ENCODE assay signal across 8 cellular contexts in the genomic region with DNA sequence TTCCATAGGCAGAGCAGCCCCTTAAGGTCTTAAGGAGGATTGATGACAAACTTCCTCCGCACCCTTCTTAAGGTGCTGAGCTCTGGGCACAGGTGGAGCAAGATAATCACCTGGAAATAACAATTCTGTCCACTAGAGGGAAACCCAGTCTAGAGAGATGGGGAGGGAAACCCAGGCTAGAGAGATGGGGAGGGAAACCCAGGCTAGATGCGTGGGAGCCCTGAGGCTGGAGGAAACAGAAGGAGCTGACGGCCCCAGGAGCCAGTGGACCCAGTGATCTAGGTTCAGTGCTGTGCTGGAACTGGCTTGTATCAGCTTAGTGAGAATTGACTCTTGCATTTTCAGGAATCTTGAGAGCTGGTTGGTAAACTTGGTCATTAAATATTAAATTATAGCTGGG. TPM values are rescaled to one million over a fixed set of nuclear protein-coding genes. Genes with fewer than 3 reads are reported as not detected.
DNase-seq lines count a peak whose midpoint lies in the region; ATAC-seq and TF ChIP-seq lines count a peak whose summit lies in the region.

No MANE protein-coding gene starts in this region.

- H3K9me3 ChIP-seq in SJCRH30 (replicated peaks) = no peaks in the 10 kb centered on the region
- H3K9me3 ChIP-seq in adrenal gland (replicated peaks in 1 of 3) = no peaks in the 10 kb centered on the region
- H3K9me3 ChIP-seq in hepatocyte (ENCODE audit: low read depth) = no peaks in the 10 kb centered on the region
- no peaks in the 10 kb centered on the region for H3K9me3 ChIP-seq in spleen

- no peaks in the 10 kb centered on the region for H3K9me2 ChIP-seq in hepatocyte (replicated peaks; ENCODE audit: insufficient read depth)

- H3K4me3 ChIP-seq in NB4 (ENCODE audit: low read depth, low read length) (no peak overlapping the region), SJCRH30 (no peak overlapping the region), adrenal gland (no peak overlapping the region), hepatocyte (no peak overlapping the region), spleen (no peak overlapping the region)

- whole genome bisulfite sequencing in adrenal gland, 4 donors = 28 to 44% (median 34%) methylated on average over 3 of the region's 3 CpGs
- WGBS in hepatocyte (ENCODE audit: low lambda C conversion rate, missing lambda C conversion rate) = 33% methylated on average over 3 of the region's 3 CpGs
- WGBS in spleen, 5 donors = 31 to 41% (median 31%) methylated on average over 3 of the region's 3 CpGs

- ATAC-seq in GM18520 (IDR thresholded peaks at IDR 0.05; ENCODE audit: unreplicated experiment) (peak; percentile 41), GM18870 (IDR thresholded peaks at IDR 0.05; ENCODE audit: unreplicated experiment) (no peak)

- no peak overlapping the region for H3K4me2 ChIP-seq in hepatocyte

- H4K20me1 ChIP-seq in hepatocyte (ENCODE audit: insufficient read depth, poor library complexity, severe bottlenecking) = no peaks in the 10 kb centered on the region

- intact Hi-C loops in adrenal gland (cut with DNase I) = no loop called here
- intact Hi-C loops in spleen (cut with DNase I; ENCODE audit: low total_unique reads) = loop anchor here (10.0 kb wide), 1 partner anchor 105 kb away; no protein-coding TSS in a partner anchor

- H3K4me1 ChIP-seq in SJCRH30 (no peaks in the 10 kb centered on the region), adrenal gland (replicated peaks in 1 of 2) (no peaks in the 10 kb centered on the region), hepatocyte (ENCODE audit: insufficient read depth) (no peaks in the 10 kb centered on the region), spleen (peaks cover 0 to 16% (median 0%) of the 10 kb centered on the region in 6 donors)

- TF ChIP-seq POLR2A in NB4 (IDR thresholded peaks at IDR 0.05; ENCODE audit: extremely low read depth, insufficient read length) (no peak), adrenal gland (IDR thresholded peaks at IDR 0.05) (no peak), spleen (IDR thresholded peaks at IDR 0.05) (no peak)

- no peaks in the 10 kb centered on the region for H3K36me3 ChIP-seq in SJCRH30
- H3K36me3 ChIP-seq in adrenal gland (replicated peaks in 1 of 2) = no peaks in the 10 kb centered on the region
- no peaks in the 10 kb centered on the region for H3K36me3 ChIP-seq in hepatocyte (replicated peaks; ENCODE audit: insufficient read depth, low read depth)
- H3K36me3 ChIP-seq in spleen = no peaks in the 10 kb centered on the region

- DNase-seq in AG08395 (ENCODE audit: low spot score) (peak; percentile 71), NB4 (ENCODE audit: low read depth) (peak; percentile 82), SJCRH30 (peak; percentile 57 to 85), adrenal gland (peak in 3 of 7 donors; percentile 27 to 53 (median 32)), hepatocyte (ENCODE audit: low spot score) (peak; percentile 87), spleen (no peak)

- H3K79me2 ChIP-seq in hepatocyte = no peaks in the 10 kb centered on the region

- H3K27me3 ChIP-seq in SJCRH30 (peaks cover 4% of the 10 kb centered on the region; the same call in 1 of the 2 replicates), adrenal gland (peaks cover 4% of the 10 kb centered on the region), hepatocyte (peaks cover 21% of the 10 kb centered on the region), spleen (replicated peaks in 1 of 7) (peaks cover 0 to 10% (median 0%) of the 10 kb centered on the region in 7 donors)

- H3K27ac ChIP-seq in SJCRH30 (no peak overlapping the region), adrenal gland (no peak overlapping the region), hepatocyte (no peak overlapping the region), spleen (no peak overlapping the region)

- H2AFZ ChIP-seq in hepatocyte = no peak overlapping the region

- TF ChIP-seq CTCF in NB4 (IDR thresholded peaks at IDR 0.05; ENCODE audit: low read depth, low read length) (peak; percentile 55), adrenal gland (IDR thresholded peaks at IDR 0.05) (peak; percentile 14 to 57 (median 52)), hepatocyte (IDR thresholded peaks at IDR 0.05; ENCODE audit: poor library complexity) (peak; percentile 60), spleen (IDR thresholded peaks at IDR 0.05 in 8 of 11, conservative IDR thresholded peaks at IDR 0.05 in 3 of 11) (peak in 10 of 11 experiments; percentile 20 to 73 (median 61))

RNA-seq across cellular contexts. Expression of a gene that starts 17.8 kb away (rescaled TPM):
- total RNA-seq in SJCRH30 (2014; rRNA removed; shearing (Covaris generic)) = 14.4 and 16.4 TPM in 2 replicates
- total RNA-seq in adrenal gland (under 1 TPM in 7 of 8 donors, not detected in 1; 0.24 to 0.69 (median 0.36) TPM), hepatocyte (6.3 and 10.6 TPM in 2 replicates), spleen (1 to 10 TPM; 1.0 to 7.3 (median 5.5) TPM)
- polyA plus RNA-seq in adrenal gland (under 1 TPM; 0.07 to 0.40 (median 0.24) TPM), hepatocyte (7.3 and 7.8 TPM in 2 replicates), spleen (1 to 10 TPM in 2 of 3 donors, under 1 TPM in 1; 0.90 to 1.2 (median 1.2) TPM)

RNA-seq across cellular contexts. Expression of a gene that starts 35.4 kb away (rescaled TPM):
- 52.9 and 56.6 TPM in 2 replicates for total RNA-seq in SJCRH30 (2014; rRNA removed; shearing (Covaris generic))
- total RNA-seq in adrenal gland (1 to 10 TPM in 5 of 8 donors, under 1 TPM in 3; 0.17 to 3.2 (median 1.3) TPM), hepatocyte (2.7 and 4.8 TPM in 2 replicates), spleen (1 to 10 TPM in 6 of 7 donors, under 1 TPM in 1; 0.88 to 7.1 (median 4.2) TPM)
- polyA plus RNA-seq in adrenal gland (1 to 10 TPM; 1.1 to 2.4 (median 1.7) TPM), hepatocyte (5.6 and 9.8 TPM in 2 replicates), spleen (1 to 10 TPM; 1.8 to 4.1 (median 2.2) TPM)

RNA-seq across cellular contexts. Expression of a gene that starts 36.2 kb away (rescaled TPM):
- 31.3 and 35.7 TPM in 2 replicates for total RNA-seq in SJCRH30 (2014; rRNA removed; shearing (Covaris generic))
- total RNA-seq in adrenal gland (10 to 100 TPM in 6 of 8 donors, 1 to 10 TPM in 2; 7.1 to 15.8 (median 12.0) TPM), hepatocyte (17.2 and 20.0 TPM in 2 replicates), spleen (10 to 100 TPM; 13.9 to 21.4 (median 18.3) TPM)
- polyA plus RNA-seq in adrenal gland (10 to 100 TPM; 17.8 to 24.4 (median 21.4) TPM), hepatocyte (16.6 and 19.7 TPM in 2 replicates), spleen (10 to 100 TPM; 13.0 to 14.7 (median 14.1) TPM)
